ENCODE assay signal across 3 cellular contexts in the genomic region with DNA sequence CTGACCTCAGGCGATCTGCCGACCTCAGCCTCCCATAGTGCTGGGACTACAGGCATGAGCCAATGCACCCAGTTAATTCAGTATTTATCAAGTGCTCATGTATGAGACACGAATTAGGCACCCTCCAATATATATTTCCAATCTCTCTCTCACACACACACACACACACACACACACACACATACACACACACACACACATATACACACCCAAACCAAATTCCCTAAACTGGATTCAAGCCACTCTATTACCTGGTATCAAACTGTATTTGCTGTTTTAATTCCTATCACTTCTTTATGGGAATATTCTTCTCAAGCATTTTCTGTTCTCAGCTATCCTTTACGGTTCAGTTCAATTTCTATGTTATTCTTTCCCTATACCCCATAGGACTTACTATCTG.
TF ChIP-seq lines count a peak whose summit lies in the region.

No MANE protein-coding gene starts in this region.

TF ChIP-seq in GM23338, 12 proteins besides CTCF, POLR2A, EP300 and RAD21:
- no peak for TF ChIP-seq ZNF114 (CRISPR knock-in tag; IDR thresholded peaks at IDR 0.05)

TF ChIP-seq in HEK293, 187 proteins besides CTCF, POLR2A, EP300 and RAD21:
- TF ChIP-seq, protein P1, sequence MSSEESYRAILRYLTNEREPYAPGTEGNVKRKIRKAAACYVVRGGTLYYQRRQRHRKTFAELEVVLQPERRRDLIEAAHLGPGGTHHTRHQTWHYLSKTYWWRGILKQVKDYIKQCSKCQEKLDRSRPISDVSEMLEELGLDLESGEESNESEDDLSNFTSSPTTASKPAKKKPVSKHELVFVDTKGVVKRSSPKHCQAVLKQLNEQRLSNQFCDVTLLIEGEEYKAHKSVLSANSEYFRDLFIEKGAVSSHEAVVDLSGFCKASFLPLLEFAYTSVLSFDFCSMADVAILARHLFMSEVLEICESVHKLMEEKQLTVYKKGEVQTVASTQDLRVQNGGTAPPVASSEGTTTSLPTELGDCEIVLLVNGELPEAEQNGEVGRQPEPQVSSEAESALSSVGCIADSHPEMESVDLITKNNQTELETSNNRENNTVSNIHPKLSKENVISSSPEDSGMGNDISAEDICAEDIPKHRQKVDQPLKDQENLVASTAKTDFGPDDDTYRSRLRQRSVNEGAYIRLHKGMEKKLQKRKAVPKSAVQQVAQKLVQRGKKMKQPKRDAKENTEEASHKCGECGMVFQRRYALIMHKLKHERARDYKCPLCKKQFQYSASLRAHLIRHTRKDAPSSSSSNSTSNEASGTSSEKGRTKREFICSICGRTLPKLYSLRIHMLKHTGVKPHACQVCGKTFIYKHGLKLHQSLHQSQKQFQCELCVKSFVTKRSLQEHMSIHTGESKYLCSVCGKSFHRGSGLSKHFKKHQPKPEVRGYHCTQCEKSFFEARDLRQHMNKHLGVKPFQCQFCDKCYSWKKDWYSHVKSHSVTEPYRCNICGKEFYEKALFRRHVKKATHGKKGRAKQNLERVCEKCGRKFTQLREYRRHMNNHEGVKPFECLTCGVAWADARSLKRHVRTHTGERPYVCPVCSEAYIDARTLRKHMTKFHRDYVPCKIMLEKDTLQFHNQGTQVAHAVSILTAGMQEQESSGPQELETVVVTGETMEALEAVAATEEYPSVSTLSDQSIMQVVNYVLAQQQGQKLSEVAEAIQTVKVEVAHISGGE (tag by site-specific recombination; conservative IDR thresholded peaks at IDR 0.05; ENCODE audit: low read depth) = no peak
- TF ChIP-seq, protein P2, sequence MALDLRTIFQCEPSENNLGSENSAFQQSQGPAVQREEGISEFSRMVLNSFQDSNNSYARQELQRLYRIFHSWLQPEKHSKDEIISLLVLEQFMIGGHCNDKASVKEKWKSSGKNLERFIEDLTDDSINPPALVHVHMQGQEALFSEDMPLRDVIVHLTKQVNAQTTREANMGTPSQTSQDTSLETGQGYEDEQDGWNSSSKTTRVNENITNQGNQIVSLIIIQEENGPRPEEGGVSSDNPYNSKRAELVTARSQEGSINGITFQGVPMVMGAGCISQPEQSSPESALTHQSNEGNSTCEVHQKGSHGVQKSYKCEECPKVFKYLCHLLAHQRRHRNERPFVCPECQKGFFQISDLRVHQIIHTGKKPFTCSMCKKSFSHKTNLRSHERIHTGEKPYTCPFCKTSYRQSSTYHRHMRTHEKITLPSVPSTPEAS (tag by site-specific recombination; IDR thresholded peaks at IDR 0.05) = peak; percentile 69; the same call in 1 of the 2 replicates

TF ChIP-seq in SK-N-SH, 30 proteins besides CTCF, POLR2A, EP300 and RAD21:
- TF ChIP-seq FOSL2 (IDR thresholded peaks at IDR 0.05; ENCODE audit: borderline replicate concordance, low read depth) (no peak), POLR2AphosphoS5 (IDR thresholded peaks at IDR 0.05; ENCODE audit: low read depth, low read length) (no peak), NRF1 (IDR thresholded peaks at IDR 0.05; ENCODE audit: low read depth, low read length) (no peak), TEAD4 (IDR thresholded peaks at IDR 0.05; ENCODE audit: borderline replicate concordance, insufficient read depth) (no peak), SMC3 (IDR thresholded peaks at IDR 0.05; ENCODE audit: low read depth, low read length) (no peak), SIN3A (IDR thresholded peaks at IDR 0.05; ENCODE audit: borderline replicate concordance, low read depth, low read length) (no peak), EZH2phosphoT487 (IDR thresholded peaks at IDR 0.05; ENCODE audit: borderline replicate concordance, low read depth) (no peak), TAF1 (IDR thresholded peaks at IDR 0.05; ENCODE audit: borderline replicate concordance, low read depth, low read length) (no peak), NFIC (IDR thresholded peaks at IDR 0.05; ENCODE audit: borderline replicate concordance) (no peak)
- TF ChIP-seq, protein P3, sequence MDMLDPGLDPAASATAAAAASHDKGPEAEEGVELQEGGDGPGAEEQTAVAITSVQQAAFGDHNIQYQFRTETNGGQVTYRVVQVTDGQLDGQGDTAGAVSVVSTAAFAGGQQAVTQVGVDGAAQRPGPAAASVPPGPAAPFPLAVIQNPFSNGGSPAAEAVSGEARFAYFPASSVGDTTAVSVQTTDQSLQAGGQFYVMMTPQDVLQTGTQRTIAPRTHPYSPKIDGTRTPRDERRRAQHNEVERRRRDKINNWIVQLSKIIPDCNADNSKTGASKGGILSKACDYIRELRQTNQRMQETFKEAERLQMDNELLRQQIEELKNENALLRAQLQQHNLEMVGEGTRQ (IDR thresholded peaks at IDR 0.05; ENCODE audit: borderline replicate concordance, low read depth, low read length) = no peak
